8 cellular contexts compared by ENCODE assay signal in the genomic region with DNA sequence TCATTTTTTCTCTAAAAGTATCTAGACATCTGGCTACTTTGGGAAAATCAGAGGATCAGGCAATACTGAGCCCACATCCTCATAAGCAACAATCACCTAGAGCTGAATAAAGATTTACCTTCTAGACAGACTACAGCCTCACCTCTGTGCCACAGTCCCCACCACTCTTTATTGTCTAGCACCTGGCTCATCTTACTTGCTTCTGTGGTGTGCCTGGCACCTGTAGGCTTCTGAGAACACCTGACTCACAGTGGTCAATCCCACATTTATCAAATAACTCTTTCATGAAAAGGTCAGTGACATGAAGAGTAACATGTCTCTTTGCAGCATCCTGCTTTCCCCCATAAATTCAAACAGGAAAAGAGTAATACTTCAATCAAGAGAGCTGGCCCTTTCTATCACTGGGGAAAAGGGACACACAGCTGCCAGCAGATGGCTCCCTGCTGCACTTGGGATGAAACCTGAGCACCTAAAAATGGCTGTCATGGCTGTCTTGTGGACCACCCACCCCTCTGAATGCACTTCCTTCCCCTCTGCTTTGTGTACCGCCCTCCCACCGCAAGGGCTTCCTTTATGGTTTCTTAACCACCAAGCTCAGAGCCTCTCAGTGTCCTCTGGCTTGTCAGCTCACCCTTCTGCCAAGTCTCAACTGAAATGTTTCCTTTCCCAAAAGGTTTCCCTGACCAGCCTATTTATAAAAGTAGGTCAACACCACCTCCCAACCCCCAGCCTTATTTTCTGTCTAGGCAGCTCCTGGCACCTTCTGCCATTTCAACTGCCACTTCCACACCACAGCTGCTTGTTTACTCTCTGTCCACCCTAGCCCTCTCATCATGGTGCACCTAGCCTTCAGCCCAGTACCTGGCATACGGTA. TPM values are rescaled to one million over a fixed set of nuclear protein-coding genes. Genes with fewer than 3 reads are reported as not detected.
DNase-seq lines count a peak whose midpoint lies in the region; ATAC-seq and TF ChIP-seq lines count a peak whose summit lies in the region.

No MANE protein-coding gene starts in this region.

- H3K27ac Mint-ChIP-seq in nephron progenitor cell = peak overlapping the region; percentile 78

- H3K27me3 Mint-ChIP-seq in nephron progenitor cell (ENCODE audit: low read depth, poor library complexity) = no peaks in the 10 kb centered on the region

- no peak overlapping the region for H3K4me3 Mint-ChIP-seq in nephron progenitor cell

- peak; percentile 17 for DNase-seq in NCI-H146 (lab: John Stamatoyannopoulos, UW)
- no peak for DNase-seq in NCI-H146 treated with DMSO at 0.1 percent for 48 hours (lab: John Stamatoyannopoulos, UW; ENCODE audit: unreplicated experiment)
- peak; percentile 39 for DNase-seq in NCI-H2227 (lab: John Stamatoyannopoulos, UW; ENCODE audit: unreplicated experiment)
- peak; percentile 45 for DNase-seq in activated CD8-positive, alpha-beta memory T cell treated with anti-CD3 and anti-CD28 coated beads, Interleukin-2, amount 50 U/mL, for 1 hour (ENCODE audit: extremely low read depth)
- DNase-seq in nephron progenitor cell = peak; percentile 58
- no peak for DNase-seq in DMS79 (lab: John Stamatoyannopoulos, UW)

- ATAC-seq in esophagus mucosa (peak; percentile 30), GM21576 (IDR thresholded peaks at IDR 0.05; ENCODE audit: unreplicated experiment) (no peak)

- H3K36me3 Mint-ChIP-seq in nephron progenitor cell (ENCODE audit: low read depth) = peaks cover 67% of the 10 kb centered on the region

- TF ChIP-seq CTCF in nephron progenitor cell (IDR thresholded peaks at IDR 0.05) = peak; percentile 60

- H3K9me3 Mint-ChIP-seq in nephron progenitor cell = no peaks in the 10 kb centered on the region

- peaks cover 12% of the 10 kb centered on the region for H3K4me1 Mint-ChIP-seq in nephron progenitor cell

RNA-seq across cellular contexts. Expression of a gene that starts 9.3 kb away (rescaled TPM):
- 23.2 TPM for total RNA-seq in esophagus mucosa

RNA-seq across cellular contexts. Expression of a gene that starts 19.2 kb away (rescaled TPM):
- 21.0 TPM for total RNA-seq in esophagus mucosa

RNA-seq across cellular contexts. Expression of a gene that starts 19.3 kb away (rescaled TPM):
- 26.2 TPM for total RNA-seq in esophagus mucosa

Comparison
In these comparisons a context has a peak if more than half of its experiments do, and no peak if none do; other contexts are left out.
1. DNase-seq: peak in NCI-H146 (single experiment), NCI-H2227 (single experiment), activated CD8-positive, alpha-beta memory T cell treated with anti-CD3 and anti-CD28 coated beads, Interleukin-2, amount 50 U/mL, for 1 hour (single experiment) and nephron progenitor cell (single experiment); none in NCI-H146 treated with DMSO at 0.1 percent for 48 hours (single experiment) and DMS79 (single experiment).